Comparison of ENCODE assay signal across 21 cellular contexts in the genomic region with DNA sequence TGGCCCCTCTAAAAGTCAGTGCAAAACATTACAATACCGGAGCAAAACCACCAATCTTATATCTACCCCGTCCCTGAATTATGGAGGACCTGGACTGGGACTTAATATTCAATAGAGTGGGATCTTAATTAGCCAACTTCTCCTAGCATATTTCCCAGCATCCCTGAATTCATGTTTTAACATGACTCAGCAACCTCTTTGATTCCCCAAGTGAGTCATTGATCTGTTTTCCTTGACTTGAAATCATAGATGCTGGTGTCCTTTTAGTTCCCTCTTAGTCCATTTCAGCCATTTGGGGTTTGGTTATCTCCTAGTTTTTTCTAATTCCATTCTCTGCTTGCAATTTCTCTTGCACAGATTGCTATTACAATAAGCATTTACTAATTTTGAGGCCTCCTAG.
"Had no signal": no experiment of that assay in that cellular context is flagged by ENCODE, and none has a peak within 500 bp of the region (broad histone marks: within the 10 kb centered on the region; RNA-seq: fewer than 3 reads in every experiment).

No MANE protein-coding gene starts in this region.

- ATAC-seq: activated CD4-positive, CD25-positive, alpha-beta regulatory T cell treated with anti-CD3 and anti-CD28 coated beads, Interleukin-2, amount 50 U/mL, for 24 hours; activated CD8-positive, alpha-beta T cell treated with anti-CD3 and anti-CD28 coated beads, Interleukin-2, amount 10 ng/mL, durations not matched to agents 7 days and 5 days; activated naive CD8-positive, alpha-beta T cell treated with anti-CD3 and anti-CD28 coated beads, Interleukin-2, amount 50 U/mL, for 24 hours; PC-3 had no signal

- H3K4me1 Mint-ChIP-seq: activated naive CD8-positive, alpha-beta T cell treated with anti-CD3 and anti-CD28 coated beads, Interleukin-2, amount 50 U/mL, for 24 hours; central memory CD8-positive, alpha-beta T cell had no signal

- H3K4me3 ChIP-seq: MG63 had no signal

- H3K27me3 ChIP-seq: MG63 had no signal

- H3K27me3 Mint-ChIP-seq: activated naive CD8-positive, alpha-beta T cell treated with anti-CD3 and anti-CD28 coated beads, Interleukin-2, amount 50 U/mL, for 24 hours; central memory CD8-positive, alpha-beta T cell had no signal

- H3K27ac Mint-ChIP-seq: activated CD8-positive, alpha-beta T cell treated with anti-CD3 and anti-CD28 coated beads, Interleukin-2, amount 10 ng/mL, durations not matched to agents 7 days and 5 days; activated naive CD8-positive, alpha-beta T cell treated with anti-CD3 and anti-CD28 coated beads, Interleukin-2, amount 50 U/mL, for 24 hours; T-helper 1 cell treated with Interleukin-12 subunit alpha and Interleukin-12 subunit beta and Interleukin-4 antibody, amounts not matched to agents 30 μg/mL and 1 μg/mL, for 36 hours had no signal

- H3K4me3 Mint-ChIP-seq: activated CD8-positive, alpha-beta T cell treated with anti-CD3 and anti-CD28 coated beads, Interleukin-2, amount 10 ng/mL, durations not matched to agents 7 days and 5 days; activated naive CD8-positive, alpha-beta T cell treated with anti-CD3 and anti-CD28 coated beads, Interleukin-2, amount 50 U/mL, for 24 hours; central memory CD8-positive, alpha-beta T cell; T-helper 1 cell treated with Interleukin-12 subunit alpha and Interleukin-12 subunit beta and Interleukin-4 antibody, amounts not matched to agents 30 μg/mL and 1 μg/mL, for 36 hours had no signal

- H3K9me3 ChIP-seq: MG63 had no signal

- H3K36me3 ChIP-seq: MG63 had no signal

- DNase-seq: activated CD4-positive, alpha-beta T cell treated with anti-CD3 and anti-CD28 coated beads for 4 hours; activated CD4-positive, alpha-beta T cell treated with anti-CD3 and anti-CD28 coated beads, Interleukin-2, amount 50 U/mL, for 4 hours; activated CD8-positive, alpha-beta memory T cell treated with anti-CD3 and anti-CD28 coated beads, Interleukin-2, amount 50 U/mL, for 48 hours; activated CD8-positive, alpha-beta T cell treated with anti-CD3 and anti-CD28 coated beads, Interleukin-2, amount 10 ng/mL, durations not matched to agents 7 days and 5 days; activated naive CD4-positive, alpha-beta T cell treated with anti-CD3 and anti-CD28 coated beads, Interleukin-2, amount 50 U/mL, for 16 hours; activated naive CD8-positive, alpha-beta T cell treated with anti-CD3 and anti-CD28 coated beads, Interleukin-2, amount 50 U/mL, for 24 hours; activated T-cell treated with anti-CD3 and anti-CD28 coated beads, Interleukin-2, amount 50 U/mL, for 1 hour; amygdala; KG1; MG63; NCI-H1105 treated with DMSO at 0.1 percent for 48 hours; NCI-H1436 treated with DMSO at 0.1 percent for 48 hours; NCI-H187; NCI-H2081 treated with DMSO at 0.1 percent for 48 hours; NCI-H446; NCI-H524; PC-3; SHP77 treated with DMSO at 0.1 percent for 48 hours had no signal
